11 cellular contexts compared by ENCODE assay signal in genomic region chr17:55731586-55732250, GRCh38. TPM values are rescaled to one million over a fixed set of nuclear protein-coding genes. Genes with fewer than 3 reads are reported as not detected.
DNase-seq lines count a peak whose midpoint lies in the region; ATAC-seq, FAIRE-seq and TF ChIP-seq lines count a peak whose summit lies in the region.
"Had no signal": no experiment of that assay in that cellular context is flagged by ENCODE, and none has a peak within 500 bp of the region (broad histone marks: within the 10 kb centered on the region; RNA-seq: fewer than 3 reads in every experiment).

No MANE protein-coding gene starts in this region.

- no peaks in the 10 kb centered on the region for H4K20me1 ChIP-seq in IMR-90 (ENCODE audit: insufficient read depth, low read length)

- no peak overlapping the region for H3K4ac ChIP-seq in IMR-90 (ENCODE audit: low read depth, low read length)

- CTCF ChIA-PET in IMR-90 (lab: Yijun Ruan, JAX) = no interaction called here

- no peak overlapping the region for H2BK120ac ChIP-seq in IMR-90 (ENCODE audit: low read depth, low read length)

- H3K9me3 ChIP-seq in IMR-90 (ENCODE audit: control insufficient read depth, insufficient read depth, low read length) (no peaks in the 10 kb centered on the region), spleen (no peaks in the 10 kb centered on the region)

- no peak overlapping the region for H2AK5ac ChIP-seq in IMR-90 (ENCODE audit: low read depth, low read length)

- H3K4me3 ChIP-seq in IMR-90 (ENCODE audit: insufficient read depth, low read depth, low read length) (no peak overlapping the region), dorsolateral prefrontal cortex (peak overlapping the region in 36 of 59 donors; percentile 0 to 43 (median 23)), lower leg skin (ENCODE audit: low read depth, poor library complexity, severe bottlenecking) (no peak overlapping the region), spleen (peak overlapping the region in 1 of 8 donors; percentile 12)

- H3K9ac ChIP-seq in IMR-90 (ENCODE audit: low read depth, low read length) = no peak overlapping the region

- no TSS peak for BruUV-seq in IMR-90 (replicated peaks; lab: Mats Ljungman, UMichigan)

- H3K23ac ChIP-seq in IMR-90 (ENCODE audit: low read depth, low read length) = peak overlapping the region; percentile 24; the same call in 1 of the 2 replicates

- H3K56ac ChIP-seq in IMR-90 (ENCODE audit: extremely low read depth, insufficient read depth, low read length) = no peak overlapping the region

- in situ Hi-C loops in IMR-90 (cut with MboI; ENCODE audit: low sequenced_read_pairs) = no loop called here

- dilution Hi-C loops in IMR-90 (cut with HindIII; ENCODE audit: low sequenced_read_pairs, unreplicated experiment) = no loop called here

- H2AFZ ChIP-seq in IMR-90 (replicated peaks; ENCODE audit: low read length, poor library complexity) = peak overlapping the region; percentile 25

- DNase-seq in IMR-90 = peak; percentile 36
- DNase-seq in dorsolateral prefrontal cortex = no peak
- peak; percentile 75 to 92 for DNase-seq in lower leg skin (ENCODE audit: low spot score in 2 of 2)
- DNase-seq in spleen = no peak
- no peak for DNase-seq in NCI-H524 treated with DMSO at 0.1 percent for 48 hours (lab: John Stamatoyannopoulos, UW)
- no peak for DNase-seq in DMS53 (lab: John Stamatoyannopoulos, UW)
- DNase-seq in D721Med (ENCODE audit: insufficient read length, low spot score) = no peak
- DNase-seq in activated CD8-positive, alpha-beta memory T cell treated with anti-CD3 and anti-CD28 coated beads, Interleukin-2, amount 50 U/mL, for 48 hours = no peak
- DNase-seq: activated T-cell treated with anti-CD3 and anti-CD28 coated beads, Interleukin-2, amount 50 U/mL, for 72 hours; DND-41 had no signal

- peak; percentile 64 for ATAC-seq in IMR-90 (ENCODE audit: low read depth)
- ATAC-seq: activated T-cell treated with anti-CD3 and anti-CD28 coated beads, Interleukin-2, amount 50 U/mL, for 72 hours; Panc1 had no signal

- no peak overlapping the region for H2BK15ac ChIP-seq in IMR-90 (ENCODE audit: low read depth, low read length)

- H3K36me3 ChIP-seq in IMR-90 (ENCODE audit: control insufficient read depth, insufficient read depth, low read length) (no peaks in the 10 kb centered on the region), spleen (no peaks in the 10 kb centered on the region)

- H3K27ac ChIP-seq in IMR-90 (ENCODE audit: insufficient read depth, low read length) (no peak overlapping the region), dorsolateral prefrontal cortex (peak overlapping the region in 47 of 59 donors; percentile 2 to 84 (median 61)), spleen (peak overlapping the region; percentile 29 to 68 (median 56))

- H3K18ac ChIP-seq in IMR-90 (ENCODE audit: low read depth, low read length) = peak overlapping the region; percentile 37; the same call in 1 of the 2 replicates

- H3K79me1 ChIP-seq in IMR-90 (ENCODE audit: low read depth in 1 of 2, low read length in 2 of 2) = no peaks in the 10 kb centered on the region

- H2BK20ac ChIP-seq in IMR-90 (ENCODE audit: low read depth, low read length) = no peak overlapping the region

- TF ChIP-seq POLR2A in IMR-90 (IDR thresholded peaks at IDR 0.05; ENCODE audit: low read depth, low read length) (no peak), lower leg skin (IDR thresholded peaks at IDR 0.05) (no peak), spleen (IDR thresholded peaks at IDR 0.05) (no peak)

- no peak for TF ChIP-seq CTCF in IMR-90 (conservative IDR thresholded peaks at IDR 0.05; ENCODE audit: low read depth, low read length)
- no peak for TF ChIP-seq CTCF in dorsolateral prefrontal cortex (IDR thresholded peaks at IDR 0.05 in 54 of 56, conservative IDR thresholded peaks at IDR 0.05 in 2 of 56; ENCODE audit: low read depth in 1 of 56, partially characterized antibody in 56 of 56)
- no peak for TF ChIP-seq CTCF in lower leg skin (IDR thresholded peaks at IDR 0.05)
- no peak for TF ChIP-seq CTCF in spleen (IDR thresholded peaks at IDR 0.05 in 8 of 11, conservative IDR thresholded peaks at IDR 0.05 in 3 of 11)
- no peak for TF ChIP-seq CTCF in D721Med (IDR thresholded peaks at IDR 0.05; ENCODE audit: insufficient read depth, missing control alignments)

- intact Hi-C loops in IMR-90 (cut with micrococcal nuclease) = loop anchor here (5.0 kb wide), 1 partner anchor 966 kb away; no protein-coding TSS in a partner anchor
- intact Hi-C loops in dorsolateral prefrontal cortex (cut with DNase I) = no loop called here
- intact Hi-C loops in lower leg skin (cut with DNase I; ENCODE audit: low total_unique reads) = no loop called here
- intact Hi-C loops in spleen (cut with DNase I; ENCODE audit: low total_unique reads) = no loop called here

- no peak overlapping the region for H2AK9ac ChIP-seq in IMR-90 (replicated peaks; ENCODE audit: low read depth, low read length, poor library complexity)

- H4K5ac ChIP-seq in IMR-90 (ENCODE audit: low read depth, low read length) = peak overlapping the region; percentile 25; the same call in 1 of the 2 replicates

- H4K8ac ChIP-seq in IMR-90 (ENCODE audit: low read depth in 2 of 2, low read length in 2 of 2) = no peak overlapping the region

- H3K9me1 ChIP-seq in IMR-90 (ENCODE audit: insufficient read depth, low read length) = peaks cover 7% of the 10 kb centered on the region; the same call in 1 of the 2 replicates

- no peak overlapping the region for H3K14ac ChIP-seq in IMR-90 (replicated peaks; ENCODE audit: low read depth, low read length)

- H2BK5ac ChIP-seq in IMR-90 (ENCODE audit: low read depth, low read length, poor library complexity, severe bottlenecking) = no peak overlapping the region

- H3K4me1 ChIP-seq in IMR-90 (ENCODE audit: control insufficient read depth, insufficient read depth, low read length) = peaks cover 25% of the 10 kb centered on the region
- H3K4me1 ChIP-seq in spleen = peaks cover 0 to 19% (median 9%) of the 10 kb centered on the region in 6 donors

- POLR2A ChIA-PET in IMR-90 (lab: Charles Lee; ENCODE audit: unreplicated experiment) = no interaction called here

- H3K4me2 ChIP-seq in IMR-90 (ENCODE audit: low read depth, low read length) = peak overlapping the region; percentile 48; the same call in 1 of the 2 replicates

- no peaks in the 10 kb centered on the region for H3K27me3 ChIP-seq in IMR-90 (ENCODE audit: control insufficient read depth, insufficient read depth, low read length)
- H3K27me3 ChIP-seq in dorsolateral prefrontal cortex = peaks cover 0 to 50% (median 0%) of the 10 kb centered on the region in 45 donors
- no peaks in the 10 kb centered on the region for H3K27me3 ChIP-seq in spleen (replicated peaks in 1 of 7)

- no peak for FAIRE-seq in D721Med (lab: Jason Lieb, UNC)

- no peak for TF ChIP-seq RAD21 in IMR-90 (IDR thresholded peaks at IDR 0.05; ENCODE audit: low read length)

- H4K91ac ChIP-seq in IMR-90 (ENCODE audit: insufficient read depth, low read depth, low read length) = no peak overlapping the region

- no CpG with 5 or more reads among the region's 10 CpGs for WGBS in IMR-90 (ENCODE audit: extremely low coverage in 2 of 2, insufficient read length in 1 of 2), 2 experiments
- 15 to 28% methylated on average over 10 of the region's 10 CpGs for WGBS in lower leg skin, 2 donors
- 46 to 58% (median 48%) methylated on average over 10 of the region's 10 CpGs for WGBS in spleen, 5 donors

TF ChIP-seq in IMR-90, 13 proteins besides CTCF, POLR2A, EP300 and RAD21:
- no peak for TF ChIP-seq MAFK (IDR thresholded peaks at IDR 0.05; ENCODE audit: low read depth, low read length)

RNA-seq across cellular contexts. Expression of gene TMEM100, which starts 9.1 kb away (rescaled TPM):
- 0.28 and 0.36 TPM in 2 replicates for total RNA-seq in IMR-90 (2012; rRNA removed)
- polyA plus RNA-seq in IMR-90 (2012; rRNA removed) = 0.16 and 0.21 TPM in 2 replicates
- polyA plus RNA-seq in IMR-90 (2012; cell fraction: cytosol; rRNA removed) = 0.10 and 0.18 TPM in 2 replicates
- polyA plus RNA-seq in IMR-90 (2012; cell fraction: nucleus; rRNA removed; ENCODE audit: low replicate concordance) = 0.11 and 0.13 TPM in 2 replicates
- 1 to 10 TPM in 117 of 120 experiments, under 1 TPM in 3; 0.45 to 9.6 (median 3.5) TPM for total RNA-seq in dorsolateral prefrontal cortex
- 1 to 10 TPM; 1.6 to 6.5 (median 2.6) TPM for total RNA-seq in lower leg skin
- 10 to 100 TPM in 1 of 7 donors, 1 to 10 TPM in 6; 1.3 to 19.8 (median 4.3) TPM for total RNA-seq in spleen
- 1 to 10 TPM; 2.3 to 3.2 (median 2.5) TPM for polyA plus RNA-seq in spleen
- total RNA-seq: activated T-cell treated with anti-CD3 and anti-CD28 coated beads, Interleukin-2, amount 50 U/mL, for 72 hours had no signal

RNA-seq across cellular contexts. Expression of gene PCTP, which starts 19.1 kb away (rescaled TPM):
- total RNA-seq in IMR-90 (2012; rRNA removed) (12.9 and 18.1 TPM in 2 replicates), dorsolateral prefrontal cortex (10 to 100 TPM in 69 of 120 experiments, 1 to 10 TPM in 51; 4.9 to 17.1 (median 10.4) TPM), lower leg skin (10 to 100 TPM in 1 of 4 donors, 1 to 10 TPM in 3; 5.0 to 14.3 (median 6.9) TPM), spleen (10 to 100 TPM; 11.5 to 23.5 (median 19.2) TPM)
- polyA plus RNA-seq in IMR-90 (2012; rRNA removed) (10.5 and 11.6 TPM in 2 replicates), spleen (10 to 100 TPM in 2 of 3 donors, 1 to 10 TPM in 1; 9.3 to 19.2 (median 13.2) TPM)
- 5.0 and 6.1 TPM in 2 replicates for polyA plus RNA-seq in IMR-90 (2012; cell fraction: cytosol; rRNA removed)
- polyA plus RNA-seq in IMR-90 (2012; cell fraction: nucleus; rRNA removed; ENCODE audit: low replicate concordance) = 3.1 and 12.3 TPM in 2 replicates

Comparison
In these comparisons a context has a peak if more than half of its experiments do, and no peak if none do; other contexts are left out.
1. DNase-seq: peak in IMR-90 (single experiment) and lower leg skin (2 of 2); none in dorsolateral prefrontal cortex (0 of 10), spleen (single experiment), NCI-H524 treated with DMSO at 0.1 percent for 48 hours (single experiment), DMS53 (single experiment), D721Med (single experiment) and activated CD8-positive, alpha-beta memory T cell treated with anti-CD3 and anti-CD28 coated beads, Interleukin-2, amount 50 U/mL, for 48 hours (single experiment).
2. H3K4me3 ChIP-seq: peak in dorsolateral prefrontal cortex (36 of 59); none in IMR-90 (single experiment) and lower leg skin (single experiment).